Comparison of ENCODE assay signal across 7 cellular contexts in the genomic region with DNA sequence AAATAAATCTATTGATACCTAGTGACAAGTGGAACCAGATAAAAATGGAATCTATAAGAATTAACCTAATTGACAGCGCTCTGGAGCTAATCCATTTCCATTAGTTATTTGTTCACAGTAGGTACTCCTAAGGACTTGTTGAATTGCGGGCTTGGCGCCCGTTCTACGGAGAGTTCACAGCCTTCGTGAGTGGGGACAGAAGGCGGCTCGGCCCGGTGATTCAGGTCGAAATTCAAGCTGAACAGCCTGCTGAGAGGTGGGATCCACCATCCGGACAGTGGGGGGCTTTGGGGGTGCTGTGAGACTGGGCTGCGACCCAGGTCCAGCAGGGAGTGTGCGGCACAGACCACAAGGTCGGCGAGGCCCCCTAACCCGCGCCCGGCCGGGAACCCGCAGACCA. TPM values are rescaled to one million over a fixed set of nuclear protein-coding genes. Genes with fewer than 3 reads are reported as not detected.
A peak's percentile ranks its signal among the peaks of the same experiment; 100 is the strongest.
DNase-seq lines count a peak whose midpoint lies in the region; ATAC-seq, FAIRE-seq and TF ChIP-seq lines count a peak whose summit lies in the region.

No MANE protein-coding gene starts in this region.

- peak overlapping the region; percentile 80 for H3K4me3 Mint-ChIP-seq in activated CD8-positive, alpha-beta T cell treated with anti-CD3 and anti-CD28 coated beads, Interleukin-2, amount 10 ng/mL, durations not matched to agents 7 days and 5 days

- ATAC-seq in activated CD8-positive, alpha-beta T cell treated with anti-CD3 and anti-CD28 coated beads, Interleukin-2, amount 10 ng/mL, durations not matched to agents 7 days and 5 days: no peak
- ATAC-seq in pancreas: peak; percentile 2 to 11 (median 6)
- no peak for ATAC-seq in GM18520 (IDR thresholded peaks at IDR 0.05; ENCODE audit: unreplicated experiment)
- ATAC-seq in GM18511 (IDR thresholded peaks at IDR 0.05; ENCODE audit: unreplicated experiment): no peak

- no peaks in the 10 kb centered on the region for H3K9me3 Mint-ChIP-seq in activated CD8-positive, alpha-beta T cell treated with anti-CD3 and anti-CD28 coated beads, Interleukin-2, amount 10 ng/mL, durations not matched to agents 7 days and 5 days (ENCODE audit: insufficient read depth)

- peaks cover 11% of the 10 kb centered on the region for H3K36me3 Mint-ChIP-seq in activated CD8-positive, alpha-beta T cell treated with anti-CD3 and anti-CD28 coated beads, Interleukin-2, amount 10 ng/mL, durations not matched to agents 7 days and 5 days (ENCODE audit: low read depth)

- intact Hi-C loops in pancreas (cut with DNase I): no loop called here

- no peak for DNase-seq in GM19239 (ENCODE audit: insufficient read length, low spot score)
- no peak for DNase-seq in activated CD8-positive, alpha-beta T cell treated with anti-CD3 and anti-CD28 coated beads, Interleukin-2, amount 10 ng/mL, durations not matched to agents 7 days and 5 days
- DNase-seq in globus pallidus (ENCODE audit: low spot score): peak; percentile 33
- peak in 4 of 6 donors; percentile 26 to 67 (median 42) for DNase-seq in pancreas

- H3K79me2 ChIP-seq in KMS-11 (ENCODE audit: insufficient read depth, low read depth): peaks cover 35% of the 10 kb centered on the region

- H3K27me3 ChIP-seq in KMS-11 (ENCODE audit: insufficient read depth, low read depth) (no peaks in the 10 kb centered on the region), pancreas (no peaks in the 10 kb centered on the region)

- H3K9ac ChIP-seq in KMS-11: peak overlapping the region; percentile 89; the same call in 1 of the 2 replicates

- no peaks in the 10 kb centered on the region for H3K9me3 ChIP-seq in pancreas

- POLR2A ChIA-PET in activated CD8-positive, alpha-beta T cell treated with anti-CD3 and anti-CD28 coated beads, Interleukin-2, amount 10 ng/mL, durations not matched to agents 7 days and 5 days (lab: Charles Lee): interaction anchor here (0.9 to 2.6 kb wide), 17 partner anchors 8 to 890 kb away, joined by 3 to 16 read pairs (median 6); partner anchors contain the start of genes EIF1B and RPL14

- H3K4me2 ChIP-seq in KMS-11: peak overlapping the region; percentile 39; the same call in 1 of the 2 replicates

- H3K27ac Mint-ChIP-seq in activated CD8-positive, alpha-beta T cell treated with anti-CD3 and anti-CD28 coated beads, Interleukin-2, amount 10 ng/mL, durations not matched to agents 7 days and 5 days: peak overlapping the region; percentile 76

- 4 to 8% methylated on average over 15 to 20 of the region's 20 CpGs for WGBS in pancreas, 2 donors

- H3K27ac ChIP-seq in KMS-11 (no peak overlapping the region), pancreas (peak overlapping the region; percentile 86 to 97 (median 90))

- peak; percentile 57 for FAIRE-seq in GM19239 (lab: Jason Lieb, UNC)
- FAIRE-seq in pancreas (lab: Jason Lieb, UNC): no peak

- CTCF ChIA-PET in activated CD8-positive, alpha-beta T cell treated with anti-CD3 and anti-CD28 coated beads, Interleukin-2, amount 10 ng/mL, durations not matched to agents 7 days and 5 days (lab: Charles Lee): interaction anchor here (2.1 kb wide), 1 partner anchor 17 kb away, joined by 10 read pairs; no protein-coding TSS in a partner anchor

- peaks cover 11% of the 10 kb centered on the region; the same call in 1 of the 2 replicates for H4K20me1 ChIP-seq in KMS-11 (ENCODE audit: insufficient read depth)

- H2AFZ ChIP-seq in KMS-11 (ENCODE audit: low read depth): peak overlapping the region; percentile 61; the same call in 1 of the 2 replicates

- no peak for TF ChIP-seq CTCF in KMS-11 (conservative IDR thresholded peaks at IDR 0.05; ENCODE audit: low read depth, low read length)
- TF ChIP-seq CTCF in pancreas (IDR thresholded peaks at IDR 0.05): no peak

- H3K27me3 Mint-ChIP-seq in activated CD8-positive, alpha-beta T cell treated with anti-CD3 and anti-CD28 coated beads, Interleukin-2, amount 10 ng/mL, durations not matched to agents 7 days and 5 days (ENCODE audit: low read depth): peaks cover 32% of the 10 kb centered on the region

- H3K4me3 ChIP-seq in KMS-11 (IDR thresholded peaks at IDR 0.05; ENCODE audit: insufficient read depth, low read depth, low read length) (no peak overlapping the region), pancreas (peak overlapping the region; percentile 58 to 85 (median 77))

- H3K36me3 ChIP-seq in KMS-11 (ENCODE audit: insufficient read depth): no peaks in the 10 kb centered on the region
- H3K36me3 ChIP-seq in pancreas: no peaks in the 10 kb centered on the region

- peaks cover 28% of the 10 kb centered on the region for H3K4me1 Mint-ChIP-seq in activated CD8-positive, alpha-beta T cell treated with anti-CD3 and anti-CD28 coated beads, Interleukin-2, amount 10 ng/mL, durations not matched to agents 7 days and 5 days (ENCODE audit: low read depth)

- peaks cover 32% of the 10 kb centered on the region for H3K4me1 ChIP-seq in KMS-11 (ENCODE audit: low read depth, poor library complexity, severe bottlenecking)
- peaks cover 6 to 19% (median 9%) of the 10 kb centered on the region in 3 donors for H3K4me1 ChIP-seq in pancreas

RNA-seq across cellular contexts. Expression of gene CTNNB1, which starts 0.8 kb away (rescaled TPM):
- total RNA-seq in activated CD8-positive, alpha-beta T cell treated with anti-CD3 and anti-CD28 coated beads, Interleukin-2, amount 10 ng/mL, durations not matched to agents 7 days and 5 days: 100 to 1,000 TPM; 112 TPM
- total RNA-seq in pancreas: 100 to 1,000 TPM in 4 of 6 donors, 10 to 100 TPM in 2; 90.1 to 228 (median 126) TPM
- 10 to 100 TPM; 51.7 to 79.9 TPM for polyA plus RNA-seq in pancreas

Comparison
In these comparisons a context has a peak if more than half of its experiments do, and no peak if none do; other contexts are left out.
1. DNase-seq: peak in globus pallidus (single experiment) and pancreas (4 of 6); none in GM19239 (single experiment) and activated CD8-positive, alpha-beta T cell treated with anti-CD3 and anti-CD28 coated beads, Interleukin-2, amount 10 ng/mL, durations not matched to agents 7 days and 5 days (single experiment).
2. ATAC-seq: peak in pancreas (4 of 4); none in activated CD8-positive, alpha-beta T cell treated with anti-CD3 and anti-CD28 coated beads, Interleukin-2, amount 10 ng/mL, durations not matched to agents 7 days and 5 days (single experiment), GM18520 (single experiment) and GM18511 (single experiment).